Comparison of ENCODE assay signal across 25 cellular contexts in the genomic region with DNA sequence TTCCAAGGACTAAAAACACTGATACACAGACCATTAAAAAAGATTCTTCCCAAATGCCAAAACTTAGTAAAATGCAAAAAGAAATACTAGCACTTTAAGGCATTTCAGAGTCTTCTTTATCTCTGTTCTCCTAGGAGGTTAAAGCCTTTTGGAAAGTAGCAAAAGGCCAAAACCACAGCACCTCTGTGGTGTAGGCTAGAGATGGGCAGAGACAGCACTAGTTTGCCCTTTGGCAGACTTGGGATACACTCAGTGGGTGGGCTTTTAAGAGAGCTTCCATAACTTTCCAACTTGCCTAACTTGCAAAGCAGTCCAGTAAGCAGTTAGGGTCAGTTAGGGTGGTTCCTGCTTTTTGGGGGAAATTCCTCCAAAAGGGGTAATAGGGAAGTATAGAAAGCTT. TPM values are rescaled to one million over a fixed set of nuclear protein-coding genes. Genes with fewer than 3 reads are reported as not detected.
DNase-seq lines count a peak whose midpoint lies in the region; ATAC-seq, FAIRE-seq and TF ChIP-seq lines count a peak whose summit lies in the region.
"Had no signal": no experiment of that assay in that cellular context is flagged by ENCODE, and none has a peak within 500 bp of the region (broad histone marks: within the 10 kb centered on the region; RNA-seq: fewer than 3 reads in every experiment).

No MANE protein-coding gene starts in this region.

- no peaks in the 10 kb centered on the region for H3K27me3 ChIP-seq in lower lobe of right lung (ENCODE audit: low read depth)
- H3K27me3 ChIP-seq: BE2C, MG63 had no signal

- DNase-seq in CD14-positive monocyte (ENCODE audit: low spot score): no peak
- DNase-seq in NCI-H226: peak; percentile 38
- DNase-seq in lower lobe of right lung: no peak
- DNase-seq in activated naive CD8-positive, alpha-beta T cell treated with anti-CD3 and anti-CD28 coated beads, Interleukin-2, amount 50 U/mL, for 24 hours: no peak
- no peak for DNase-seq in activated gamma-delta T cell (lab: John Stamatoyannopoulos, UW)
- DNase-seq in GM12891 (ENCODE audit: insufficient read length, low spot score): no peak
- DNase-seq: BE2C; CD8-positive, alpha-beta T cell; GDM1; H7; HFFc6; MG63; NCI-H1436; NCI-H187 treated with DMSO at 0.1 percent for 48 hours; NCI-H2107; NCI-H2227 treated with DMSO at 0.1 percent for 48 hours; NCI-H510A treated with DMSO at 0.1 percent for 48 hours; NCI-H748 treated with DMSO at 0.1 percent for 48 hours had no signal

- H3K27ac Mint-ChIP-seq in CD14-positive monocyte: peak overlapping the region in 6 of 7 donors; percentile 5 to 74 (median 56)
- H3K27ac Mint-ChIP-seq in stimulated activated memory B cell treated with anti-CD40 and anti-IgM and Interleukin-4, amounts not matched to agents 10 μg/mL and 1 μg/mL and 100 μg/mL, for 72 hours: peak overlapping the region; percentile 3
- no peak overlapping the region for H3K27ac Mint-ChIP-seq in activated naive CD8-positive, alpha-beta T cell treated with anti-CD3 and anti-CD28 coated beads, Interleukin-2, amount 50 U/mL, for 24 hours
- H3K27ac Mint-ChIP-seq: CD8-positive, alpha-beta T cell; HFFc6 had no signal

- no peak overlapping the region for H3K4me3 ChIP-seq in lower lobe of right lung
- H3K4me3 ChIP-seq: A549, MG63 had no signal

- no peaks in the 10 kb centered on the region for H3K27me3 Mint-ChIP-seq in CD14-positive monocyte (ENCODE audit: low read depth in 3 of 3)
- no peaks in the 10 kb centered on the region for H3K27me3 Mint-ChIP-seq in stimulated activated memory B cell treated with anti-CD40 and anti-IgM and Interleukin-4, amounts not matched to agents 10 μg/mL and 1 μg/mL and 100 μg/mL, for 72 hours
- no peaks in the 10 kb centered on the region for H3K27me3 Mint-ChIP-seq in activated naive CD8-positive, alpha-beta T cell treated with anti-CD3 and anti-CD28 coated beads, Interleukin-2, amount 50 U/mL, for 24 hours

- peaks cover 24 to 43% of the 10 kb centered on the region in 2 donors for H3K36me3 Mint-ChIP-seq in CD14-positive monocyte
- H3K36me3 Mint-ChIP-seq in stimulated activated memory B cell treated with anti-CD40 and anti-IgM and Interleukin-4, amounts not matched to agents 10 μg/mL and 1 μg/mL and 100 μg/mL, for 72 hours: peaks cover 39% of the 10 kb centered on the region
- peaks cover 21% of the 10 kb centered on the region for H3K36me3 Mint-ChIP-seq in activated naive CD8-positive, alpha-beta T cell treated with anti-CD3 and anti-CD28 coated beads, Interleukin-2, amount 50 U/mL, for 24 hours (ENCODE audit: low read depth)

- no peaks in the 10 kb centered on the region for H3K9me3 Mint-ChIP-seq in CD14-positive monocyte
- H3K9me3 Mint-ChIP-seq in stimulated activated memory B cell treated with anti-CD40 and anti-IgM and Interleukin-4, amounts not matched to agents 10 μg/mL and 1 μg/mL and 100 μg/mL, for 72 hours: no peaks in the 10 kb centered on the region
- H3K9me3 Mint-ChIP-seq in activated naive CD8-positive, alpha-beta T cell treated with anti-CD3 and anti-CD28 coated beads, Interleukin-2, amount 50 U/mL, for 24 hours: no peaks in the 10 kb centered on the region
- H3K9me3 Mint-ChIP-seq: CD8-positive, alpha-beta T cell; HFFc6 had no signal

- no peak overlapping the region for H3K4me3 Mint-ChIP-seq in CD14-positive monocyte
- H3K4me3 Mint-ChIP-seq in stimulated activated memory B cell treated with anti-CD40 and anti-IgM and Interleukin-4, amounts not matched to agents 10 μg/mL and 1 μg/mL and 100 μg/mL, for 72 hours: no peak overlapping the region
- H3K4me3 Mint-ChIP-seq in activated naive CD8-positive, alpha-beta T cell treated with anti-CD3 and anti-CD28 coated beads, Interleukin-2, amount 50 U/mL, for 24 hours: no peak overlapping the region
- H3K4me3 Mint-ChIP-seq: CD8-positive, alpha-beta T cell; HFFc6 had no signal

- intact Hi-C loops in CD14-positive monocyte (cut with micrococcal nuclease): no loop called here
- intact Hi-C loops in lower lobe of right lung (cut with DNase I): no loop called here

- peaks cover 24% of the 10 kb centered on the region for H3K4me1 Mint-ChIP-seq in CD14-positive monocyte
- peaks cover 18% of the 10 kb centered on the region for H3K4me1 Mint-ChIP-seq in stimulated activated memory B cell treated with anti-CD40 and anti-IgM and Interleukin-4, amounts not matched to agents 10 μg/mL and 1 μg/mL and 100 μg/mL, for 72 hours
- H3K4me1 Mint-ChIP-seq in activated naive CD8-positive, alpha-beta T cell treated with anti-CD3 and anti-CD28 coated beads, Interleukin-2, amount 50 U/mL, for 24 hours: peaks cover 4% of the 10 kb centered on the region

- no peak for TF ChIP-seq POLR2A in GM12891 (IDR thresholded peaks at IDR 0.05; ENCODE audit: low read depth, low read length)

- TF ChIP-seq CTCF in CD14-positive monocyte (IDR thresholded peaks at IDR 0.05) (no peak), lower lobe of right lung (IDR thresholded peaks at IDR 0.05) (no peak)

- ATAC-seq in lower lobe of right lung: no peak
- ATAC-seq in stimulated activated memory B cell treated with anti-CD40 and anti-IgM and Interleukin-4, amounts not matched to agents 10 μg/mL and 1 μg/mL and 100 μg/mL, for 72 hours: no peak
- ATAC-seq in HG03460 (IDR thresholded peaks at IDR 0.05; ENCODE audit: unreplicated experiment): no peak
- no peak for ATAC-seq in activated naive CD8-positive, alpha-beta T cell treated with anti-CD3 and anti-CD28 coated beads, Interleukin-2, amount 50 U/mL, for 24 hours
- ATAC-seq: A549; CD8-positive, alpha-beta T cell; SK-N-SH treated with all-trans-retinoic acid at 6 μM for 48 hours had no signal

- no peak for FAIRE-seq in GM12891 (lab: Jason Lieb, UNC)
- FAIRE-seq: A549, GM19239 had no signal

- H3K36me3 ChIP-seq in lower lobe of right lung: peaks cover 17% of the 10 kb centered on the region
- H3K36me3 ChIP-seq: BE2C, MG63 had no signal

- H3K9me3 ChIP-seq in lower lobe of right lung: no peaks in the 10 kb centered on the region
- H3K9me3 ChIP-seq: A549, BE2C, MG63 had no signal

- peak overlapping the region; percentile 41 for H3K27ac ChIP-seq in lower lobe of right lung
- H3K27ac ChIP-seq: A549 had no signal

- no peaks in the 10 kb centered on the region for H3K4me1 ChIP-seq in lower lobe of right lung
- H3K4me1 ChIP-seq: A549, BE2C had no signal

TF ChIP-seq in GM12891, 5 proteins besides CTCF, POLR2A, EP300 and RAD21:
- TF ChIP-seq POLR2AphosphoS5 (IDR thresholded peaks at IDR 0.05; ENCODE audit: low read depth, low read length): no peak
- no peak for TF ChIP-seq POU2F2 (IDR thresholded peaks at IDR 0.05; ENCODE audit: low read depth, low read length)
- TF ChIP-seq PAX5 (IDR thresholded peaks at IDR 0.05; ENCODE audit: insufficient read depth, low read length, severe bottlenecking): no peak
- no peak for TF ChIP-seq SPI1 (IDR thresholded peaks at IDR 0.05; ENCODE audit: low read depth, low read length)
- TF ChIP-seq TAF1 (IDR thresholded peaks at IDR 0.05; ENCODE audit: low read depth, low read length): no peak

RNA-seq across cellular contexts. Expression of a gene that starts 17.8 kb away (rescaled TPM):
- polyA plus RNA-seq in CD14-positive monocyte: under 1 TPM; 0.18 to 0.22 TPM
- 1.0 TPM for total RNA-seq in lower lobe of right lung
- 0.06 TPM for polyA plus RNA-seq in GM12891 (2012; ENCODE audit: low read depth, missing spikeins)

RNA-seq across cellular contexts. Expression of a gene that starts 52.6 kb away (rescaled TPM):
- polyA plus RNA-seq in CD14-positive monocyte: under 1 TPM; 0.10 to 0.73 TPM
- total RNA-seq in lower lobe of right lung: 8.7 TPM
- polyA plus RNA-seq in GM12891 (2012; ENCODE audit: low read depth, missing spikeins): 1.6 TPM

RNA-seq across cellular contexts. Expression of a gene that starts 53.7 kb away (rescaled TPM):
- polyA plus RNA-seq in CD14-positive monocyte: 1 to 10 TPM; 2.2 to 2.8 TPM
- total RNA-seq in lower lobe of right lung: 5.2 TPM
- 0.17 TPM for polyA plus RNA-seq in GM12891 (2012; ENCODE audit: low read depth, missing spikeins)
- total RNA-seq: Daoy, H7, LHCN-M2 had no signal
